ENCODE assay signal across 21 cellular contexts in genomic region chr3:45453083-45453482, GRCh38.
"Had no signal": no experiment of that assay in that cellular context is flagged by ENCODE, and none has a peak within 500 bp of the region (broad histone marks: within the 10 kb centered on the region; RNA-seq: fewer than 3 reads in every experiment).

No MANE protein-coding gene starts in this region.

- H3K4me3 ChIP-seq: left ventricle myocardium inferior, lung, ovary, right atrium auricular region, right lobe of liver, smooth muscle cell, stomach, testis, thyroid gland, transverse colon, upper lobe of right lung had no signal

- H3K9me3 ChIP-seq: left ventricle myocardium inferior, ovary, right atrium auricular region, right lobe of liver, stomach, testis, thyroid gland, transverse colon, upper lobe of right lung had no signal

- H3K4me2 ChIP-seq: smooth muscle cell had no signal

- ATAC-seq: natural killer cell; right lobe of liver; stimulated activated memory B cell treated with anti-CD40 and anti-IgM and Interleukin-4, amounts not matched to agents 10 μg/mL and 1 μg/mL and 100 μg/mL, for 72 hours; upper lobe of right lung had no signal

- H3K4me1 ChIP-seq: left ventricle myocardium inferior, right atrium auricular region, right lobe of liver, testis, thyroid gland, transverse colon, upper lobe of right lung had no signal

- H3K36me3 ChIP-seq: ovary, thyroid gland, transverse colon, upper lobe of right lung had no signal

- H3K27ac ChIP-seq: left ventricle myocardium inferior, ovary, right atrium auricular region, right lobe of liver, stomach, testis, thyroid gland, transverse colon, upper lobe of right lung had no signal

- H3K27me3 ChIP-seq: ovary, right atrium auricular region, right lobe of liver, stomach, testis, thyroid gland, transverse colon, upper lobe of right lung had no signal

- DNase-seq: islet precursor cell; left ventricle myocardium inferior; mesendoderm; naive B cell; natural killer cell; ovary; right lobe of liver; stimulated activated CD4-positive, alpha-beta T cell treated with anti-CD3 and anti-CD28 coated beads, Interleukin-1b, Interleukin-23, amount 100 ng/mL, for 48 hours; stimulated activated CD4-positive, alpha-beta T cell treated with anti-CD3 and anti-CD28 coated beads, Interleukin-2, amount 100 ng/mL, for 48 hours; stimulated activated CD4-positive, alpha-beta T cell treated with anti-CD3 and anti-CD28 coated beads, Interleukin-4, amount 100 ng/mL, for 4 hours; stimulated activated CD8-positive, alpha-beta memory T cell treated with anti-CD3 and anti-CD28 coated beads, Interleukin-4, amount 100 ng/mL, for 48 hours; stimulated activated naive CD4-positive, alpha-beta T cell treated with Interleukin-2 at 50 U/mL for 16 hours; stomach; testis; thyroid gland; transverse colon; upper lobe of right lung had no signal
